16 cellular contexts compared by ENCODE assay signal in the genomic region with DNA sequence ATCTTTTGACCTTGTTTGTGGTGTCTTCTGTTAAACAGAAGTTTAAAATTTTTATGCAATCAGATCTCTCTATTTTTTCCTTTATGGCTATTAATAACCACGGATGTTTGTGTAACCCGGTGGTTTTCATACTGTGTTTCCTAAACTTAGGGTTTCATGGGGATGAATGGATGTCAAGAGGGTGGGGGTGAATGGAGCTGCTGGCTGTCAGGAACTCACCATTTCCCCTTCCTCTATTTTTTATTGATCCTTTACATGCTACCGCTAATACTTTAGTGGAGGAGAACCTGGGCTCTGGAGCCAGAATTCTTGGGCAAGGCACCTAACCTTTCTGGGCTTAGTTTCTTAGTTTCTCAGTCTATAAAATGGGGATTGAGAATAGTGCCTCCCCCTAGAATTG.
"Had no signal": no experiment of that assay in that cellular context is flagged by ENCODE, and none has a peak within 500 bp of the region (broad histone marks: within the 10 kb centered on the region; RNA-seq: fewer than 3 reads in every experiment).

No MANE protein-coding gene starts in this region.

- H3K4me1 Mint-ChIP-seq: activated T-helper 17 cell treated with anti-CD3 and anti-CD28 coated beads, Interleukin-2, amount 50 U/mL, for 72 hours; naive thymus-derived CD4-positive, alpha-beta T cell had no signal

- H3K27me3 ChIP-seq: ascending aorta, gastrocnemius medialis, ovary had no signal

- H3K36me3 ChIP-seq: ascending aorta, gastrocnemius medialis, ovary, thoracic aorta had no signal

- H3K4me3 Mint-ChIP-seq: activated T-helper 17 cell treated with anti-CD3 and anti-CD28 coated beads, Interleukin-2, amount 50 U/mL, for 72 hours; endodermal cell; naive thymus-derived CD4-positive, alpha-beta T cell had no signal

- DNase-seq: activated CD4-positive, alpha-beta T cell treated with anti-CD3 and anti-CD28 coated beads, Interleukin-2, amount 50 U/mL, for 1 hour; activated naive CD4-positive, alpha-beta T cell treated with Interleukin-2 at 50 U/mL for 16 hours; dorsolateral prefrontal cortex; gastrocnemius medialis; left colon; mammary epithelial cell; mucosa of descending colon; naive thymus-derived CD4-positive, alpha-beta T cell; ovary; stimulated activated CD4-positive, alpha-beta T cell treated with anti-CD3 and anti-CD28 coated beads, Interleukin-12 subunit alpha, Interleukin-12 subunit beta, amount 100 ng/mL, for 4 hours; stimulated activated CD4-positive, alpha-beta T cell treated with anti-CD3 and anti-CD28 coated beads, Interleukin-2, amount 100 ng/mL, for 24 hours; T-helper 9 cell had no signal

- H3K27ac Mint-ChIP-seq: activated T-helper 17 cell treated with anti-CD3 and anti-CD28 coated beads, Interleukin-2, amount 50 U/mL, for 72 hours; endodermal cell; naive thymus-derived CD4-positive, alpha-beta T cell had no signal

- H3K36me3 Mint-ChIP-seq: naive thymus-derived CD4-positive, alpha-beta T cell had no signal

- H3K9me3 Mint-ChIP-seq: activated T-helper 17 cell treated with anti-CD3 and anti-CD28 coated beads, Interleukin-2, amount 50 U/mL, for 72 hours; endodermal cell; naive thymus-derived CD4-positive, alpha-beta T cell had no signal

- H3K9me3 ChIP-seq: ascending aorta, gastrocnemius medialis, mucosa of descending colon, ovary, thoracic aorta had no signal

- H3K4me1 ChIP-seq: ascending aorta, gastrocnemius medialis had no signal

- H3K4me3 ChIP-seq: ascending aorta, dorsolateral prefrontal cortex, gastrocnemius medialis, mucosa of descending colon, ovary, thoracic aorta had no signal

- H3K27ac ChIP-seq: ascending aorta, dorsolateral prefrontal cortex, gastrocnemius medialis, ovary, thoracic aorta had no signal
